Comparison of ENCODE assay signal across 39 cellular contexts in the genomic region with DNA sequence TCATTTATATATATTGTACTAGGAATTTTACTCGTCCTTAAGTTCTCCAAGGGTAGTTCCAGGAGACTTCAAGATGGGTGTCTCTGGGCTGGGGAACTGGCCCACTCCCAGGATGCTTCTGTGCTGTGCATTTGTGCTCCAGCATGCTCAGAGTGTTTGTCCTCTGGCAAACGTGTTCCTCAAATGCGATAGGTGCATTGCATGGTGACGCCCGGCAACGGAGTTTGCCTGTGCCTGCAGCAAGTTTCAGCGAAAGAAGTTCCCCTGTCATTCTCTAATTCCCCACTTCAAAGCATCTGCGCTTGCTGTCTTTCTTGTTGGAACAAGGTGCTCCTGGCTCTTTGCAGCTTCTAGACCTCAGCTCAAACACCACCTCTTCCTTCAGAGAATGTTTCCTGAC.
"Had no signal": no experiment of that assay in that cellular context is flagged by ENCODE, and none has a peak within 500 bp of the region (broad histone marks: within the 10 kb centered on the region; RNA-seq: fewer than 3 reads in every experiment).

No MANE protein-coding gene starts in this region.

- H3K4me1 Mint-ChIP-seq: activated naive CD4-positive, alpha-beta T cell treated with anti-CD3 and anti-CD28 coated beads, Interleukin-2, amount 10 ng/mL, durations not matched to agents 7 days and 5 days; activated naive CD4-positive, alpha-beta T cell treated with anti-CD3 and anti-CD28 coated beads, Interleukin-2, amount 50 U/mL, for 24 hours; activated naive CD8-positive, alpha-beta T cell treated with anti-CD3 and anti-CD28 coated beads for 36 hours; activated naive CD8-positive, alpha-beta T cell treated with anti-CD3 and anti-CD28 coated beads, Interleukin-2, amount 10 ng/mL, durations not matched to agents 7 days and 5 days; activated T-helper 17 cell treated with anti-CD3 and anti-CD28 coated beads, Interleukin-2, amount 50 U/mL, for 72 hours; brain; central memory CD8-positive, alpha-beta T cell had no signal

- H3K4me3 Mint-ChIP-seq: activated naive CD4-positive, alpha-beta T cell treated with anti-CD3 and anti-CD28 coated beads for 36 hours; activated naive CD4-positive, alpha-beta T cell treated with anti-CD3 and anti-CD28 coated beads, Interleukin-2, amount 10 ng/mL, durations not matched to agents 7 days and 5 days; activated naive CD4-positive, alpha-beta T cell treated with anti-CD3 and anti-CD28 coated beads, Interleukin-2, amount 50 U/mL, for 24 hours; activated naive CD8-positive, alpha-beta T cell; activated naive CD8-positive, alpha-beta T cell treated with anti-CD3 and anti-CD28 coated beads for 36 hours; activated naive CD8-positive, alpha-beta T cell treated with anti-CD3 and anti-CD28 coated beads, Interleukin-2, amount 10 ng/mL, durations not matched to agents 7 days and 5 days; activated T-cell treated with anti-CD3 and anti-CD28 coated beads, Interleukin-2, amount 50 U/mL, for 24 hours; activated T-cell treated with anti-CD3 and anti-CD28 coated beads, Interleukin-2, amount 50 U/mL, for 4 hours; activated T-cell treated with anti-CD3 and anti-CD28 coated beads, Interleukin-2, amount 50 U/mL, for 72 hours; activated T-helper 1 cell treated with anti-CD3 and anti-CD28 coated beads, Interleukin-12 subunit alpha, Interleukin-12 subunit beta, Interleukin-2, Interleukin-4 antibody, amounts not matched to agents 30 ng/mL and 10 ng/mL and 1 ng/mL, durations not matched to agents 14 hours and 24 hours and 36 hours; activated T-helper 17 cell treated with anti-CD3 and anti-CD28 coated beads, Interleukin-2, amount 50 U/mL, for 72 hours; brain; central memory CD8-positive, alpha-beta T cell had no signal

- DNase-seq: activated effector memory CD4-positive, alpha-beta T cell treated with anti-CD3 and anti-CD28 coated beads, Interleukin-2, amount 50 U/mL, for 16 hours; activated effector memory CD4-positive, alpha-beta T cell treated with Interleukin-2 at 50 U/mL for 16 hours; activated gamma-delta T cell; activated gamma-delta T cell treated with Interleukin-2 at 50 U/mL for 16 hours; activated naive CD4-positive, alpha-beta T cell; activated naive CD4-positive, alpha-beta T cell treated with anti-CD3 and anti-CD28 coated beads for 36 hours; activated naive CD4-positive, alpha-beta T cell treated with anti-CD3 and anti-CD28 coated beads, Interleukin-2, amount 10 ng/mL, durations not matched to agents 7 days and 5 days; activated naive CD4-positive, alpha-beta T cell treated with anti-CD3 and anti-CD28 coated beads, Interleukin-2, amount 50 U/mL, for 16 hours; activated naive CD4-positive, alpha-beta T cell treated with Interleukin-2 at 50 U/mL for 16 hours; activated naive CD8-positive, alpha-beta T cell treated with anti-CD3 and anti-CD28 coated beads for 36 hours; activated naive CD8-positive, alpha-beta T cell treated with anti-CD3 and anti-CD28 coated beads, Interleukin-2, amount 10 ng/mL, durations not matched to agents 7 days and 5 days; activated T-cell treated with anti-CD3 and anti-CD28 coated beads, Interleukin-2, amount 50 U/mL, for 24 hours; activated T-cell treated with anti-CD3 and anti-CD28 coated beads, Interleukin-2, amount 50 U/mL, for 4 hours; activated T-cell treated with anti-CD3 and anti-CD28 coated beads, Interleukin-2, amount 50 U/mL, for 48 hours; activated T-cell treated with anti-CD3 and anti-CD28 coated beads, Interleukin-2, amount 50 U/mL, for 72 hours; adrenal gland; amniotic stem cell; amygdala; anterior cingulate cortex; aorta; body of pancreas; brain microvascular endothelial cell; caudate nucleus; central memory CD4-positive, alpha-beta T cell; cerebellar nuclear complex had no signal

- H3K27ac Mint-ChIP-seq: activated naive CD4-positive, alpha-beta T cell treated with anti-CD3 and anti-CD28 coated beads for 36 hours; activated naive CD4-positive, alpha-beta T cell treated with anti-CD3 and anti-CD28 coated beads, Interleukin-2, amount 10 ng/mL, durations not matched to agents 7 days and 5 days; activated naive CD4-positive, alpha-beta T cell treated with anti-CD3 and anti-CD28 coated beads, Interleukin-2, amount 50 U/mL, for 24 hours; activated naive CD4-positive, alpha-beta T cell treated with anti-CD3 and anti-CD28 coated beads, Interleukin-2, amount 50 U/mL, for 72 hours; activated naive CD8-positive, alpha-beta T cell; activated naive CD8-positive, alpha-beta T cell treated with anti-CD3 and anti-CD28 coated beads for 36 hours; activated naive CD8-positive, alpha-beta T cell treated with anti-CD3 and anti-CD28 coated beads, Interleukin-2, amount 10 ng/mL, durations not matched to agents 7 days and 5 days; activated T-cell treated with anti-CD3 and anti-CD28 coated beads, Interleukin-2, amount 50 U/mL, for 24 hours; activated T-cell treated with anti-CD3 and anti-CD28 coated beads, Interleukin-2, amount 50 U/mL, for 72 hours; activated T-helper 1 cell treated with anti-CD3 and anti-CD28 coated beads, Interleukin-12 subunit alpha, Interleukin-12 subunit beta, Interleukin-2, Interleukin-4 antibody, amounts not matched to agents 30 ng/mL and 10 ng/mL and 1 ng/mL, durations not matched to agents 14 hours and 24 hours and 36 hours; activated T-helper 17 cell treated with anti-CD3 and anti-CD28 coated beads, Interleukin-2, amount 50 U/mL, for 72 hours; activated T-helper 2 cell treated with anti-CD3 and anti-CD28 coated beads, Interferon-gamma antibody, Interleukin-2, Interleukin-4, amounts not matched to agents 10 μg/mL and 5 μg/mL and 100 μg/mL, durations not matched to agents 14 hours and 24 hours and 36 hours; brain had no signal

- H3K4me1 ChIP-seq: adrenal gland, ascending aorta, body of pancreas, breast epithelium had no signal

- H3K36me3 ChIP-seq: adrenal gland, ascending aorta, brain microvascular endothelial cell, breast epithelium, cardiac muscle cell had no signal

- H3K27me3 ChIP-seq: adrenal gland, ascending aorta, body of pancreas, brain microvascular endothelial cell, cardiac muscle cell had no signal

- FAIRE-seq: astrocyte, bronchial epithelial cell, colon had no signal

- H3K4me3 ChIP-seq: adrenal gland, ascending aorta, body of pancreas, breast epithelium, cardiac muscle cell had no signal

- H3K9me3 ChIP-seq: adrenal gland, ascending aorta, body of pancreas, breast epithelium had no signal

- H3K9me3 Mint-ChIP-seq: activated naive CD4-positive, alpha-beta T cell treated with anti-CD3 and anti-CD28 coated beads for 36 hours; activated naive CD4-positive, alpha-beta T cell treated with anti-CD3 and anti-CD28 coated beads, Interleukin-2, amount 10 ng/mL, durations not matched to agents 7 days and 5 days; activated naive CD4-positive, alpha-beta T cell treated with anti-CD3 and anti-CD28 coated beads, Interleukin-2, amount 50 U/mL, for 24 hours; activated naive CD8-positive, alpha-beta T cell treated with anti-CD3 and anti-CD28 coated beads, Interleukin-2, amount 10 ng/mL, durations not matched to agents 7 days and 5 days; activated T-cell treated with anti-CD3 and anti-CD28 coated beads, Interleukin-2, amount 50 U/mL, for 24 hours; activated T-cell treated with anti-CD3 and anti-CD28 coated beads, Interleukin-2, amount 50 U/mL, for 4 hours; activated T-cell treated with anti-CD3 and anti-CD28 coated beads, Interleukin-2, amount 50 U/mL, for 72 hours; activated T-helper 1 cell treated with anti-CD3 and anti-CD28 coated beads, Interleukin-12 subunit alpha, Interleukin-12 subunit beta, Interleukin-2, Interleukin-4 antibody, amounts not matched to agents 30 ng/mL and 10 ng/mL and 1 ng/mL, durations not matched to agents 14 hours and 24 hours and 36 hours; activated T-helper 17 cell treated with anti-CD3 and anti-CD28 coated beads, Interleukin-2, amount 50 U/mL, for 72 hours; activated T-helper 2 cell treated with anti-CD3 and anti-CD28 coated beads, Interferon-gamma antibody, Interleukin-2, Interleukin-4, amounts not matched to agents 10 μg/mL and 5 μg/mL and 100 μg/mL, durations not matched to agents 14 hours and 24 hours and 36 hours; central memory CD8-positive, alpha-beta T cell had no signal

- H3K27me3 Mint-ChIP-seq: activated naive CD4-positive, alpha-beta T cell treated with anti-CD3 and anti-CD28 coated beads, Interleukin-2, amount 10 ng/mL, durations not matched to agents 7 days and 5 days had no signal

- H3K27ac ChIP-seq: adrenal gland, ascending aorta, body of pancreas, brain microvascular endothelial cell, breast epithelium, cardiac muscle cell had no signal

- H3K36me3 Mint-ChIP-seq: activated naive CD4-positive, alpha-beta T cell treated with anti-CD3 and anti-CD28 coated beads, Interleukin-2, amount 10 ng/mL, durations not matched to agents 7 days and 5 days; activated naive CD4-positive, alpha-beta T cell treated with anti-CD3 and anti-CD28 coated beads, Interleukin-2, amount 50 U/mL, for 24 hours; activated naive CD4-positive, alpha-beta T cell treated with anti-CD3 and anti-CD28 coated beads, Interleukin-2, amount 50 U/mL, for 72 hours; activated naive CD8-positive, alpha-beta T cell; activated naive CD8-positive, alpha-beta T cell treated with anti-CD3 and anti-CD28 coated beads for 36 hours; activated naive CD8-positive, alpha-beta T cell treated with anti-CD3 and anti-CD28 coated beads, Interleukin-2, amount 10 ng/mL, durations not matched to agents 7 days and 5 days; brain had no signal

- ATAC-seq: activated naive CD4-positive, alpha-beta T cell treated with anti-CD3 and anti-CD28 coated beads, Interleukin-2, amount 50 U/mL, for 72 hours; activated T-cell treated with anti-CD3 and anti-CD28 coated beads, Interleukin-2, amount 50 U/mL, for 4 hours; activated T-cell treated with anti-CD3 and anti-CD28 coated beads, Interleukin-2, amount 50 U/mL, for 72 hours; activated T-helper 17 cell treated with anti-CD3 and anti-CD28 coated beads, Interleukin-2, amount 50 U/mL, for 72 hours; body of pancreas had no signal
